Comparison of ENCODE assay signal across 8 cellular contexts in the genomic region with DNA sequence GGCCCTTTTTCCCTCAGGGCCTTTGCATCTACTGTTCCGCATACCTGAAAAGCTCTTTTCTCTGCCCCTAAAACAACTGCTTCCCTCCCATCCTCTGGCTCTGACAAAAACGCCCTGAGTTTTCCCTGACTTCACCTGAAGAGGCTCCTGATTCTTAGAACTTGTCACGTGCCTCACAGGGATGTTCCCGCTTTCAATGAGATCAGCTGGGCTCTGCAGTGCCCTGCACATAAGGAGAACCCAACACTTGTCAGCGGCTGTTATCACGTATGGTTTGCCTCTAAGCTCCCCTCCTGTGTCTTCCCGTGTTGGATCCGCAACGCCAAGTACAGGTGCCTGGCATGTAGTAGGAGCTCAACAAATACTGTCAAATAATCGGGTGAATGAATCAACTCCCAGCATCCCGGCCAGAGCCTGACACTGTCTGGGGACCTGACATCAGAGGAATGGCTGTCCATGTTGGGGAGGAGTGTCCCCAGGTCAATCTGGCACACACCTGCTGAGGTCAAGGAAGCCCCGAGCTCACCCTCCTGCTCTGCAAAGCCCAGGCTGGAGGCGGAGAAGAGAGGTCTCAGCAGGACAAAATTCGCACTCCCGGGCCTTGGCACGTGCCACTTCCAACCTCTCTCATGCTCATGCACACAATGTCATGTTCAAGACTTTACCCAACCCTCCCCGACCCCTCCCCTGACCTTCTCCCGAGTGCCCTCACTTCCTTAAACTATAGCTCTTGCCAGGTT. TPM values are rescaled to one million over a fixed set of nuclear protein-coding genes. Genes with fewer than 3 reads are reported as not detected.
DNase-seq lines count a peak whose midpoint lies in the region; ATAC-seq and TF ChIP-seq lines count a peak whose summit lies in the region.

No MANE protein-coding gene starts in this region.

- H3K9me3 ChIP-seq in SU-DHL-6 (ENCODE audit: insufficient read depth, low read length) = no peaks in the 10 kb centered on the region

- H3K4me1 Mint-ChIP-seq in stimulated activated memory B cell treated with anti-CD40 and anti-IgM and Interleukin-4, amounts not matched to agents 10 μg/mL and 1 μg/mL and 100 μg/mL, for 72 hours = peaks cover 48% of the 10 kb centered on the region

- H3K4me2 ChIP-seq in SU-DHL-6 (ENCODE audit: low read depth, low read length, poor library complexity, severe bottlenecking) = peak overlapping the region; percentile 44

- no peak overlapping the region for H3K27ac ChIP-seq in SU-DHL-6 (ENCODE audit: low read depth, low read length)

- peaks cover 7% of the 10 kb centered on the region for H3K27me3 Mint-ChIP-seq in stimulated activated memory B cell treated with anti-CD40 and anti-IgM and Interleukin-4, amounts not matched to agents 10 μg/mL and 1 μg/mL and 100 μg/mL, for 72 hours

- peaks cover 3% of the 10 kb centered on the region for H3K36me3 Mint-ChIP-seq in stimulated activated memory B cell treated with anti-CD40 and anti-IgM and Interleukin-4, amounts not matched to agents 10 μg/mL and 1 μg/mL and 100 μg/mL, for 72 hours

- in situ Hi-C loops in GM13976 (cut with MboI; ENCODE audit: low sequenced_read_pairs, unreplicated experiment) = loop anchor here (5.0 to 10.0 kb wide), 2 partner anchors 50 to 123 kb away; no protein-coding TSS in a partner anchor

- H3K27ac Mint-ChIP-seq in stimulated activated memory B cell treated with anti-CD40 and anti-IgM and Interleukin-4, amounts not matched to agents 10 μg/mL and 1 μg/mL and 100 μg/mL, for 72 hours = peak overlapping the region; percentile 73

- no peak for ATAC-seq in left ventricle myocardium superior
- no peak for ATAC-seq in stimulated activated memory B cell treated with anti-CD40 and anti-IgM and Interleukin-4, amounts not matched to agents 10 μg/mL and 1 μg/mL and 100 μg/mL, for 72 hours

- no peak overlapping the region for H3K4me3 ChIP-seq in SU-DHL-6 (ENCODE audit: insufficient read depth, low read length, poor library complexity, severe bottlenecking)

- H3K79me2 ChIP-seq in SU-DHL-6 (ENCODE audit: insufficient read depth, low read length) = peaks cover 5% of the 10 kb centered on the region

- H2AFZ ChIP-seq in SU-DHL-6 (ENCODE audit: low read depth, low read length, severe bottlenecking) = peak overlapping the region; percentile 72

- H4K20me1 ChIP-seq in SU-DHL-6 (ENCODE audit: low read depth, low read length) = no peaks in the 10 kb centered on the region

- H3K9me3 Mint-ChIP-seq in stimulated activated memory B cell treated with anti-CD40 and anti-IgM and Interleukin-4, amounts not matched to agents 10 μg/mL and 1 μg/mL and 100 μg/mL, for 72 hours = no peaks in the 10 kb centered on the region

- peaks cover 9% of the 10 kb centered on the region for H3F3A ChIP-seq in SU-DHL-6 (ENCODE audit: insufficient read depth)

- H3K9ac ChIP-seq in SU-DHL-6 (ENCODE audit: low read length) = peak overlapping the region; percentile 19; the same call in 1 of the 2 replicates

- DNase-seq in DMS79 treated with DMSO at 0.1 percent for 48 hours (lab: John Stamatoyannopoulos, UW) = peak; percentile 34
- no peak for DNase-seq in DMS79 (lab: John Stamatoyannopoulos, UW)
- peak; percentile 28 for DNase-seq in left ventricle myocardium superior
- DNase-seq in GF-D8 (lab: John Stamatoyannopoulos, UW) = no peak
- DNase-seq in GM13976 (ENCODE audit: low spot score) = no peak
- DNase-seq in RPMI8226 = no peak

- peak overlapping the region; percentile 33 for H3K4me3 Mint-ChIP-seq in stimulated activated memory B cell treated with anti-CD40 and anti-IgM and Interleukin-4, amounts not matched to agents 10 μg/mL and 1 μg/mL and 100 μg/mL, for 72 hours

- no peaks in the 10 kb centered on the region for H3K36me3 ChIP-seq in SU-DHL-6 (ENCODE audit: low read length)

- H3K27me3 ChIP-seq in SU-DHL-6 (ENCODE audit: low read length) = no peaks in the 10 kb centered on the region

- TF ChIP-seq CTCF in SU-DHL-6 (IDR thresholded peaks at IDR 0.05; ENCODE audit: insufficient read depth, low read length, poor library complexity, severe bottlenecking) = no peak
- TF ChIP-seq CTCF in GM13976 (IDR thresholded peaks at IDR 0.05; ENCODE audit: borderline replicate concordance, control extremely low read depth, extremely low read depth, insufficient read depth, missing control alignments) = no peak

- intact Hi-C loops in left ventricle myocardium superior (cut with micrococcal nuclease) = loop anchor here (5.0 kb wide), 1 partner anchor 55 kb away; no protein-coding TSS in a partner anchor

- H3K9me2 ChIP-seq in SU-DHL-6 (replicated peaks; ENCODE audit: insufficient read depth, low read length) = no peaks in the 10 kb centered on the region

RNA-seq across cellular contexts. Expression of a gene that starts 4.2 kb away (rescaled TPM):
- total RNA-seq in left ventricle myocardium superior = 56.8 TPM

RNA-seq across cellular contexts. Expression of a gene that starts 27.0 kb away (rescaled TPM):
- total RNA-seq in left ventricle myocardium superior = 13.1 TPM

RNA-seq across cellular contexts. Expression of a gene that starts 41.2 kb away (rescaled TPM):
- 18.7 TPM for total RNA-seq in left ventricle myocardium superior

Comparison
In these comparisons a context has a peak if more than half of its experiments do, and no peak if none do; other contexts are left out.
1. DNase-seq: peak in DMS79 treated with DMSO at 0.1 percent for 48 hours (single experiment) and left ventricle myocardium superior (single experiment); none in DMS79 (single experiment), GF-D8 (single experiment), GM13976 (single experiment) and RPMI8226 (single experiment).